ENCODE assay signal across 8 cellular contexts in the genomic region with DNA sequence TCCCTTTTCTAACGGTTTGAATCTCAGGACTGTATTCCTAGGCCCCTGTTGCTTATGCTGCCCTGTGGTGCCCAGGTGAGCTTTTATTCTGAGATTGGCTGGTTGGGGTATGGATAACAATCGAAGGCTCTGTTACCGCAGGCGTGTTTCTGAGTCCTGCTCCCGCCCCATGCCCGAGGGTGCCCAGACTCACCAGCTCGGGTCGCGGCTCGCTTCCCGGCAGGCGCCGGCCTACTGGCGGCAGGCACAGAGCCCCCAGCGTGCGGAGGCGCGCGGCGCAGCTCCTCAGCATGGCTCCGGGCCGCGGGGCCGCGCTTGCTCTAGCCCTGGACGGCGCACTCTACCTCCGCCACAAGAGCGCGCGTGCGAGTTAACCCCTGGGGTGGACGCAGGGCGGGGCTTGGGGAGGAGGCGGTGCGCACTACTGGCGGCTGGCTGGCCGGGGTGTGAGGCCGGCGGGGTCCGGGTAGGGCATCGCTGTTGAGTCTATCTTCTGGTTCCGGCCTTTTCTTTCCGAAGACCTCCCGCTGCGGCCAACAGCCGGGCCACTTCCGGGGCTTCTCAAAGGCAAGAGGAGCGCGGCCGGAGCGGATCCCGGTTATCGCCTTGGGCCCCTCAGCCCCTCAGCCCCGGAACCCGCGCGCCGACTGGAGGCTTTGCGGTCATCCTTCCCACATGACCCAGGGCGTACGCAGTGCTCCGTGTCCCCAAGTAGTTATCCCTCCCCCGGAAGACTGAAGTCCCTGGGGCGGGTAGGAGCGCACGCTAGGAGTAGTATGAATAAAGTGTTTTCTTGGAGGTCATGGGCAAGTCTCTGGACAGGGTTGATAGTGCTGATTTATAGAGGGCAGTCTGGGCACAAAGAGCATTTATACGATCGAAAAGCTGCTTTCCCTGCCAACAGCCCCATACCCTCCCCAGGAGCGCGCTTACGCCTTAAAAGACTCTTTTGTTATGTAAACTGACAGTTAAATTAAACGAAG. TPM values are rescaled to one million over a fixed set of nuclear protein-coding genes. Genes with fewer than 3 reads are reported as not detected.
DNase-seq lines count a peak whose midpoint lies in the region; ATAC-seq and TF ChIP-seq lines count a peak whose summit lies in the region.

THEM4 (minus strand) TSS at position 345 of the 983 bp plus-strand sequence; CDS start at position 292, 53 bp downstream.

- H3K9me3 Mint-ChIP-seq in activated naive CD4-positive, alpha-beta T cell treated with anti-CD3 and anti-CD28 coated beads, Interleukin-2, amount 10 ng/mL, durations not matched to agents 7 days and 5 days, result peaks cover 19% of the 10 kb centered on the region

- peaks cover 4% of the 10 kb centered on the region for H3K27me3 Mint-ChIP-seq in activated naive CD4-positive, alpha-beta T cell treated with anti-CD3 and anti-CD28 coated beads, Interleukin-2, amount 10 ng/mL, durations not matched to agents 7 days and 5 days

- CTCF ChIA-PET in activated naive CD4-positive, alpha-beta T cell treated with anti-CD3 and anti-CD28 coated beads, Interleukin-2, amount 10 ng/mL, durations not matched to agents 7 days and 5 days (lab: Charles Lee), result interaction anchor here (1.3 to 3.4 kb wide), 5 partner anchors 10 to 90 kb away, joined by 3 to 14 read pairs (median 5); no protein-coding TSS in a partner anchor

- peak within 1 kb of the TSS; percentile 77 for H3K4me3 ChIP-seq in DOHH2 (ENCODE audit: low read length)

- H3K36me3 Mint-ChIP-seq in activated naive CD4-positive, alpha-beta T cell treated with anti-CD3 and anti-CD28 coated beads, Interleukin-2, amount 10 ng/mL, durations not matched to agents 7 days and 5 days, result peaks cover 37% of the 10 kb centered on the region

- H4K20me1 ChIP-seq in DOHH2 (ENCODE audit: control insufficient read depth, insufficient read depth, low read depth, low read length), result no peaks in the 10 kb centered on the region

- H3K4me2 ChIP-seq in DOHH2 (ENCODE audit: low read length), result peak within 1 kb of the TSS; percentile 73

- peaks cover 29% of the 10 kb centered on the region for H3K4me1 ChIP-seq in DOHH2 (ENCODE audit: control insufficient read depth, low read length)

- peak within 1 kb of the TSS; percentile 82 for H3K4me3 Mint-ChIP-seq in activated naive CD4-positive, alpha-beta T cell treated with anti-CD3 and anti-CD28 coated beads, Interleukin-2, amount 10 ng/mL, durations not matched to agents 7 days and 5 days

- peaks cover 17% of the 10 kb centered on the region; the same call in 1 of the 2 replicates for H3F3A ChIP-seq in DOHH2 (ENCODE audit: control insufficient read depth, insufficient read depth)

- H3K27ac ChIP-seq in DOHH2 (ENCODE audit: low read depth, low read length), result peak within 1 kb of the TSS; percentile 52

- DNase-seq in KG1 (lab: John Stamatoyannopoulos, UW) (peak; percentile 67), SK-N-DZ (ENCODE audit: low spot score) (peak; percentile 97), germinal center (ENCODE audit: low spot score) (peak; percentile 96), nucleus accumbens (lab: John Stamatoyannopoulos, UW) (peak in 55 of 56 donors; percentile 41 to 96 (median 89)), superior temporal gyrus (ENCODE audit: extremely low spot score) (peak; percentile 91)
- DNase-seq in activated naive CD4-positive, alpha-beta T cell treated with anti-CD3 and anti-CD28 coated beads, Interleukin-2, amount 10 ng/mL, durations not matched to agents 7 days and 5 days, result peak; percentile 94

- peaks cover 36% of the 10 kb centered on the region for H3K36me3 ChIP-seq in DOHH2 (ENCODE audit: control insufficient read depth, low read length)

- peaks cover 46% of the 10 kb centered on the region for H3K4me1 Mint-ChIP-seq in activated naive CD4-positive, alpha-beta T cell treated with anti-CD3 and anti-CD28 coated beads, Interleukin-2, amount 10 ng/mL, durations not matched to agents 7 days and 5 days

- ATAC-seq in GM21723 (IDR thresholded peaks at IDR 0.05; ENCODE audit: unreplicated experiment), result peak; percentile 96

- peak within 1 kb of the TSS; percentile 84 for H3K27ac Mint-ChIP-seq in activated naive CD4-positive, alpha-beta T cell treated with anti-CD3 and anti-CD28 coated beads, Interleukin-2, amount 10 ng/mL, durations not matched to agents 7 days and 5 days

- H3K27me3 ChIP-seq in DOHH2 (ENCODE audit: control insufficient read depth, low read length), result no peaks in the 10 kb centered on the region

- peaks cover 45% of the 10 kb centered on the region for H3K79me2 ChIP-seq in DOHH2 (ENCODE audit: control insufficient read depth, low read length)

- no peaks in the 10 kb centered on the region for H3K9me2 ChIP-seq in DOHH2 (replicated peaks; ENCODE audit: control insufficient read depth, low read length)

- TF ChIP-seq CTCF in DOHH2 (IDR thresholded peaks at IDR 0.05; ENCODE audit: low read depth, low read length, poor library complexity, severe bottlenecking), result peak; percentile 47

- H3K9me3 ChIP-seq in DOHH2 (ENCODE audit: control insufficient read depth, insufficient read depth, low read length), result peaks cover 13% of the 10 kb centered on the region

RNA-seq across cellular contexts. Expression of gene THEM4, which starts in this region (rescaled TPM):
- polyA plus RNA-seq in SK-N-DZ (2014; cell fraction: cytosol; rRNA removed), result 29.8 and 44.2 TPM in 2 replicates
- polyA plus RNA-seq in SK-N-DZ (2014; cell fraction: nucleus; rRNA removed), result 25.2 and 38.1 TPM in 2 replicates

Comparison
In these comparisons a context has a peak if more than half of its experiments do, and no peak if none do; other contexts are left out.
1. Peak in every context shown above with its lines: DNase-seq, ATAC-seq, H3K4me3 ChIP-seq and H3K27ac ChIP-seq.